In genomic region chr15:34757262-34757661, GRCh38 we compare ENCODE assay signal across 4 cellular contexts. TPM values are rescaled to one million over a fixed set of nuclear protein-coding genes. Genes with fewer than 3 reads are reported as not detected.
"Had no signal": no experiment of that assay in that cellular context is flagged by ENCODE, and none has a peak within 500 bp of the region (broad histone marks: within the 10 kb centered on the region; RNA-seq: fewer than 3 reads in every experiment).

No MANE protein-coding gene starts in this region.

- ATAC-seq: GM12878 had no signal

- DNase-seq: GDM1, GF-D8 had no signal

- H3K4me3 ChIP-seq: GM12878 had no signal

RNA-seq across cellular contexts. Expression of gene GJD2, which starts 2.5 kb away (rescaled TPM):
- total RNA-seq: GM12878 had no signal
- polyA plus RNA-seq: GM12878 had no signal

RNA-seq across cellular contexts. Expression of gene ACTC1, which starts 38.1 kb away (rescaled TPM):
- total RNA-seq: G401, GM12878 had no signal
